Comparison of ENCODE assay signal across 11 cellular contexts in the genomic region with DNA sequence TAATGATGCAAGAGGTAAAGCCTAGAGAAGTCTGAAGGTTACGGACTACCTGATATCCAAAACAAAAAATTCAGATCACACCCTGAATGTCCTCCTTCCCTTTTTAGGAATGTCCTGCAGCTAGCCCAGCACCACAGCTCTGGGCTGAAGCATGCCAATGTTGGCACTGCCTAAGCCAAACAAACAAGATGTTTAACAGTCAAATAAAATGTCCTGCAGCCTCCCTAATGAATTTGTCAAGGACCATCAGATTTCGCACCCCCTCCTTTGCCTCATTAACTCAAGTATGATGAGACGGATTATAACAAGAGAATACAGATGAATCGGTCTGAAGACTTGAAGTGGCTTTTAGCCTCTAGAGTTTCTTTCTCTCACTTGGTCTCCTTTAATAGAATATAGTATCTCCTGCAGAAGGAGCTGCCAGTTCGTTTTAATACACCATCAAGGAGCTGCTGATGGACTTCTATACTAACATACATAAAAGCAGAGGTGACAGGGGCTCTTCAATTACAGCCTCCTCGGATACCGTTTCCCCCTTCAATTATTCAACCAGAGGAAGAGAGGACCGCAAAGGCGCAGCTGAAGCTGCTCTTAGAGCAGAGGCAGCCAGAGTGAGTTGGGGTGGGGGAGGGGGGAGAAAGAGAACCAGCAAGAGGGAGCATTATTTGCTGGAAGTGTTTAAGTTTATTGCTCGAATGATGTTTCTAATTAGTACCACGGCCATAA. TPM values are rescaled to one million over a fixed set of nuclear protein-coding genes. Genes with fewer than 3 reads are reported as not detected.
DNase-seq lines count a peak whose midpoint lies in the region; ATAC-seq, FAIRE-seq and TF ChIP-seq lines count a peak whose summit lies in the region.
"Had no signal": no experiment of that assay in that cellular context is flagged by ENCODE, and none has a peak within 500 bp of the region (broad histone marks: within the 10 kb centered on the region; RNA-seq: fewer than 3 reads in every experiment).

No MANE protein-coding gene starts in this region.

- H3K27ac ChIP-seq in smooth muscle cell (ENCODE audit: low read depth) (no peak overlapping the region), RWPE1 (no peak overlapping the region)

- H4K20me1 ChIP-seq in smooth muscle cell (ENCODE audit: low read depth), result peaks cover 54% of the 10 kb centered on the region

- H3K27me3 ChIP-seq in smooth muscle cell (ENCODE audit: low read depth), result peaks cover 69% of the 10 kb centered on the region

- H3K79me2 ChIP-seq in smooth muscle cell (ENCODE audit: low read depth), result no peaks in the 10 kb centered on the region

- no peak for FAIRE-seq in GM12891 (lab: Jason Lieb, UNC)
- FAIRE-seq: urothelium cell line had no signal

- peak overlapping the region; percentile 63 for H3K4me3 ChIP-seq in smooth muscle cell
- H3K4me3 ChIP-seq: MG63 had no signal

- H3F3A ChIP-seq in smooth muscle cell (ENCODE audit: low read depth), result no peaks in the 10 kb centered on the region

- H2AFZ ChIP-seq in smooth muscle cell (ENCODE audit: low read depth), result peak overlapping the region; percentile 65

- no peaks in the 10 kb centered on the region for H3K36me3 ChIP-seq in smooth muscle cell (ENCODE audit: low read depth)
- H3K36me3 ChIP-seq: MG63 had no signal

- no peaks in the 10 kb centered on the region for H3K9me3 ChIP-seq in smooth muscle cell (replicated peaks; ENCODE audit: low read depth)
- H3K9me3 ChIP-seq: MG63 had no signal

- H3K9ac ChIP-seq in smooth muscle cell (ENCODE audit: low read depth), result no peak overlapping the region

- no peak for TF ChIP-seq POLR2A in GM12891 (IDR thresholded peaks at IDR 0.05; ENCODE audit: low read depth, low read length)

- no peak for ATAC-seq in GM18873 (IDR thresholded peaks at IDR 0.05; ENCODE audit: low FRiP score, unreplicated experiment)

- no peak for TF ChIP-seq CTCF in smooth muscle cell (IDR thresholded peaks at IDR 0.05; ENCODE audit: borderline replicate concordance, insufficient read depth, poor library complexity, severe bottlenecking)
- TF ChIP-seq CTCF in RWPE1 (conservative IDR thresholded peaks at IDR 0.05; ENCODE audit: low read depth), result no peak

- peak overlapping the region; percentile 93 for H3K4me2 ChIP-seq in smooth muscle cell

- CTCF ChIA-PET in RWPE1 (lab: Yijun Ruan, JAX), result no interaction called here

- H3K4me1 ChIP-seq in smooth muscle cell (ENCODE audit: low read depth), result peaks cover 42% of the 10 kb centered on the region

- peak; percentile 39 to 86 (median 83) for DNase-seq in NCI-H1417 (lab: John Stamatoyannopoulos, UW)
- no peak for DNase-seq in NCI-H1417 treated with DMSO at 0.1 percent for 48 hours (lab: John Stamatoyannopoulos, UW)
- peak; percentile 86 for DNase-seq in amniotic epithelial cell (ENCODE audit: low read depth)
- DNase-seq in iris pigment epithelial cell (ENCODE audit: low read depth), result peak; percentile 48
- DNase-seq in smooth muscle cell (lab: John Stamatoyannopoulos, UW; ENCODE audit: unreplicated experiment), result no peak
- no peak for DNase-seq in RWPE1 (ENCODE audit: low spot score)
- DNase-seq in GM12891 (ENCODE audit: insufficient read length, low spot score), result no peak
- DNase-seq: foreskin melanocyte had no signal

- POLR2A ChIA-PET in RWPE1 (lab: Yijun Ruan, JAX; ENCODE audit: low non-redundant PET), result no interaction called here

- WGBS in smooth muscle cell (ENCODE audit: low lambda C conversion rate), result 20% methylated on average over 11 of the region's 11 CpGs

TF ChIP-seq in GM12891, 5 proteins besides CTCF, POLR2A, EP300 and RAD21:
- TF ChIP-seq SPI1 (IDR thresholded peaks at IDR 0.05; ENCODE audit: low read depth, low read length) (no peak), PAX5 (IDR thresholded peaks at IDR 0.05; ENCODE audit: insufficient read depth, low read length, severe bottlenecking) (no peak), POLR2AphosphoS5 (IDR thresholded peaks at IDR 0.05; ENCODE audit: low read depth, low read length) (no peak), POU2F2 (IDR thresholded peaks at IDR 0.05; ENCODE audit: low read depth, low read length) (no peak), TAF1 (IDR thresholded peaks at IDR 0.05; ENCODE audit: low read depth, low read length) (no peak)

RNA-seq across cellular contexts. Expression of gene MAB21L2, which starts 3.0 kb away (rescaled TPM):
- total RNA-seq in smooth muscle cell, result 1.7 TPM in 2 replicates
- polyA plus RNA-seq in smooth muscle cell, result 0.17 and 0.77 TPM in 2 replicates
- polyA plus RNA-seq in GM12891 (2012; ENCODE audit: low read depth, missing spikeins), result 0.08 TPM

Comparison
In these comparisons a context has a peak if more than half of its experiments do, and no peak if none do; other contexts are left out.
1. DNase-seq: peak in NCI-H1417 (3 of 3), amniotic epithelial cell (single experiment) and iris pigment epithelial cell (single experiment); none in NCI-H1417 treated with DMSO at 0.1 percent for 48 hours (single experiment), smooth muscle cell (single experiment), RWPE1 (single experiment) and GM12891 (single experiment).